1 cellular context compared by ENCODE assay signal in the genomic region with DNA sequence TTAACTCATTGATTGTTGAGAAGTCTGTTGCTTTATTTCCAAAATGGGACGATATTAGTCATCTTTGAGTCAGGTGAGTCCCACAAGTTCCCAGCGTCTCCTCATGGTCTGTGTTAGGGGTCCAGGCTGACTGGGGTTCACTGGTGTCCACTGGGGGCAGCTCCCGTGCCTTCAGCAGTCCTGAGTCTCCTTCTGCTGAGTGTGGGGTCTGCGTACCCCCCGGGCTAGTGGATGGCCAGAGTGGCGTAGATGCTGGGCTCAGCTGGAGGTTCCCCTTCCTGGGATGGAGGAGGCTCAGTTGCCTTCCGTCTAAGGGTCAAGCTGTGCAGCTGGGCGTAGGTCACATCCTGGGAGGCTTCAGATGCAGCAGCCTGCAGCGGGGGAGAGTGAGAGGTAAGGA.
TF ChIP-seq lines count a peak whose summit lies in the region.

No MANE protein-coding gene starts in this region.

TF ChIP-seq in HepG2, 621 proteins besides CTCF, POLR2A, EP300 and RAD21:
- TF ChIP-seq ZNF232 (CRISPR knock-in tag; IDR thresholded peaks at IDR 0.05; ENCODE audit: borderline replicate concordance) (no peak), AGO1 (IDR thresholded peaks at IDR 0.05; ENCODE audit: low read depth, low read length, poor library complexity, severe bottlenecking) (no peak), ZNF614 (CRISPR knock-in tag; IDR thresholded peaks at IDR 0.05; ENCODE audit: borderline replicate concordance) (no peak), IKZF4 (CRISPR knock-in tag; IDR thresholded peaks at IDR 0.05; ENCODE audit: borderline replicate concordance, low read depth, not compliant biosample characterization) (no peak), FOXM1 (CRISPR knock-in tag; IDR thresholded peaks at IDR 0.05) (no peak), ZNF335 (CRISPR knock-in tag; IDR thresholded peaks at IDR 0.05) (no peak), ZNF224 (CRISPR knock-in tag; IDR thresholded peaks at IDR 0.05) (no peak), ZKSCAN5 (CRISPR knock-in tag; IDR thresholded peaks at IDR 0.05) (no peak), ERF (CRISPR knock-in tag; IDR thresholded peaks at IDR 0.05) (no peak), SALL2 (CRISPR knock-in tag; IDR thresholded peaks at IDR 0.05) (no peak)
- TF ChIP-seq, protein P1, sequence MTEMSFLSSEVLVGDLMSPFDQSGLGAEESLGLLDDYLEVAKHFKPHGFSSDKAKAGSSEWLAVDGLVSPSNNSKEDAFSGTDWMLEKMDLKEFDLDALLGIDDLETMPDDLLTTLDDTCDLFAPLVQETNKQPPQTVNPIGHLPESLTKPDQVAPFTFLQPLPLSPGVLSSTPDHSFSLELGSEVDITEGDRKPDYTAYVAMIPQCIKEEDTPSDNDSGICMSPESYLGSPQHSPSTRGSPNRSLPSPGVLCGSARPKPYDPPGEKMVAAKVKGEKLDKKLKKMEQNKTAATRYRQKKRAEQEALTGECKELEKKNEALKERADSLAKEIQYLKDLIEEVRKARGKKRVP (CRISPR knock-in tag; IDR thresholded peaks at IDR 0.05) = no peak
- TF ChIP-seq, protein P2, sequence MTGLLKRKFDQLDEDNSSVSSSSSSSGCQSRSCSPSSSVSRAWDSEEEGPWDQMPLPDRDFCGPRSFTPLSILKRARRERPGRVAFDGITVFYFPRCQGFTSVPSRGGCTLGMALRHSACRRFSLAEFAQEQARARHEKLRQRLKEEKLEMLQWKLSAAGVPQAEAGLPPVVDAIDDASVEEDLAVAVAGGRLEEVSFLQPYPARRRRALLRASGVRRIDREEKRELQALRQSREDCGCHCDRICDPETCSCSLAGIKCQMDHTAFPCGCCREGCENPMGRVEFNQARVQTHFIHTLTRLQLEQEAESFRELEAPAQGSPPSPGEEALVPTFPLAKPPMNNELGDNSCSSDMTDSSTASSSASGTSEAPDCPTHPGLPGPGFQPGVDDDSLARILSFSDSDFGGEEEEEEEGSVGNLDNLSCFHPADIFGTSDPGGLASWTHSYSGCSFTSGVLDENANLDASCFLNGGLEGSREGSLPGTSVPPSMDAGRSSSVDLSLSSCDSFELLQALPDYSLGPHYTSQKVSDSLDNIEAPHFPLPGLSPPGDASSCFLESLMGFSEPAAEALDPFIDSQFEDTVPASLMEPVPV (CRISPR knock-in tag; IDR thresholded peaks at IDR 0.05) = no peak
TF ChIP-seq in HepG2: peak in this region for 0.
